Comparison of ENCODE assay signal across 13 cellular contexts in genomic region chr7:76037310-76037709, GRCh38. TPM values are rescaled to one million over a fixed set of nuclear protein-coding genes. Genes with fewer than 3 reads are reported as not detected.
DNase-seq lines count a peak whose midpoint lies in the region; ATAC-seq and TF ChIP-seq lines count a peak whose summit lies in the region.
"Had no signal": no experiment of that assay in that cellular context is flagged by ENCODE, and none has a peak within 500 bp of the region (broad histone marks: within the 10 kb centered on the region; RNA-seq: fewer than 3 reads in every experiment).

No MANE protein-coding gene starts in this region.

- H3K27ac ChIP-seq in gastroesophageal sphincter (no peak overlapping the region), gastrocnemius medialis (peak overlapping the region in 2 of 4 donors; percentile 46 to 65), vagina (no peak overlapping the region)
- H3K27ac ChIP-seq: stomach had no signal

- intact Hi-C loops in gastrocnemius medialis (cut with DNase I; ENCODE audit: low total_unique reads) (no loop called here), vagina (cut with DNase I) (no loop called here)

- CTCF ChIA-PET in T-cell (lab: Charles Lee) = interaction anchor here in 1 of 2 donors (0.6 kb wide), 2 partner anchors 95 to 1749 kb away, joined by 3 to 5 read pairs; no protein-coding TSS in a partner anchor

- peak; percentile 57 for DNase-seq in GM04503 (ENCODE audit: low read depth)
- peak; percentile 49 to 67 for DNase-seq in gastrocnemius medialis
- no peak for DNase-seq in superior temporal gyrus (ENCODE audit: extremely low spot score)
- no peak for DNase-seq in vagina (ENCODE audit: extremely low spot score in 2 of 2)
- no peak for DNase-seq in T-cell
- DNase-seq: activated CD4-positive, CD25-positive, alpha-beta regulatory T cell; NCI-H1048; NCI-H226; retina; stomach had no signal

- H3K4me1 Mint-ChIP-seq in T-cell = peaks cover 0 to 8% (median 7%) of the 10 kb centered on the region in 3 donors

- H3K4me1 ChIP-seq in gastroesophageal sphincter = peaks cover 0 to 9% (median 4%) of the 10 kb centered on the region in 3 donors
- peaks cover 7 to 8% of the 10 kb centered on the region in 2 donors for H3K4me1 ChIP-seq in gastrocnemius medialis
- H3K4me1 ChIP-seq in vagina = no peaks in the 10 kb centered on the region
- H3K4me1 ChIP-seq: stomach had no signal

- no CpG with 5 or more reads among the region's 5 CpGs for WGBS in gastroesophageal sphincter (ENCODE audit: low coverage in 1 of 2), 2 donors

- H3K27ac Mint-ChIP-seq in T-cell = no peak overlapping the region
- H3K27ac Mint-ChIP-seq: activated naive CD4-positive, alpha-beta T cell treated with anti-CD3 and anti-CD28 coated beads, Interleukin-2, amount 50 U/mL, for 72 hours had no signal

- H3K27me3 Mint-ChIP-seq in T-cell = no peaks in the 10 kb centered on the region

- no peak for TF ChIP-seq EP300 in gastroesophageal sphincter (IDR thresholded peaks at IDR 0.05)

- POLR2A ChIA-PET in T-cell (lab: Charles Lee) = no interaction called here

- ATAC-seq in SK-N-SH treated with all-trans-retinoic acid at 6 μM for 48 hours (peak; percentile 53; the same call in 2 of the 3 replicates), gastroesophageal sphincter (peak; percentile 81), gastrocnemius medialis (peak; percentile 89 to 90), T-cell (replicated peaks in 1 of 4) (no peak)
- ATAC-seq: activated naive CD4-positive, alpha-beta T cell treated with anti-CD3 and anti-CD28 coated beads, Interleukin-2, amount 50 U/mL, for 72 hours had no signal

- no peak overlapping the region for H3K4me3 ChIP-seq in gastroesophageal sphincter
- H3K4me3 ChIP-seq in gastrocnemius medialis = no peak overlapping the region
- no peak overlapping the region for H3K4me3 ChIP-seq in vagina
- H3K4me3 ChIP-seq: stomach had no signal

- H3K36me3 Mint-ChIP-seq in T-cell = peaks cover 5% of the 10 kb centered on the region
- H3K36me3 Mint-ChIP-seq: activated naive CD4-positive, alpha-beta T cell treated with anti-CD3 and anti-CD28 coated beads, Interleukin-2, amount 50 U/mL, for 72 hours had no signal

- H3K4me3 Mint-ChIP-seq in T-cell = no peak overlapping the region

- no peaks in the 10 kb centered on the region for H3K9me3 Mint-ChIP-seq in T-cell
- H3K9me3 Mint-ChIP-seq: activated naive CD4-positive, alpha-beta T cell treated with anti-CD3 and anti-CD28 coated beads, Interleukin-2, amount 50 U/mL, for 72 hours had no signal

- in situ Hi-C loops in gastrocnemius medialis (cut with MboI; ENCODE audit: low sequenced_read_pairs in 4 of 4) = loop anchor here in 3 of 4 donors (25.0 kb wide), 1 partner anchor 300 kb away; the partner anchor contains the start of gene HIP1 (in 3 of the 3)

- no peak for TF ChIP-seq CTCF in gastroesophageal sphincter (IDR thresholded peaks at IDR 0.05)
- TF ChIP-seq CTCF in gastrocnemius medialis (IDR thresholded peaks at IDR 0.05 in 4 of 5, conservative IDR thresholded peaks at IDR 0.05 in 1 of 5) = no peak
- no peak for TF ChIP-seq CTCF in vagina (IDR thresholded peaks at IDR 0.05)

- no peaks in the 10 kb centered on the region for H3K9me3 ChIP-seq in gastroesophageal sphincter
- H3K9me3 ChIP-seq in gastrocnemius medialis = no peaks in the 10 kb centered on the region
- no peaks in the 10 kb centered on the region for H3K9me3 ChIP-seq in vagina
- H3K9me3 ChIP-seq: stomach had no signal

- H3K36me3 ChIP-seq in gastroesophageal sphincter = peaks cover 0 to 13% of the 10 kb centered on the region in 2 donors
- no peaks in the 10 kb centered on the region for H3K36me3 ChIP-seq in gastrocnemius medialis
- no peaks in the 10 kb centered on the region for H3K36me3 ChIP-seq in vagina

- TF ChIP-seq POLR2A in gastroesophageal sphincter (IDR thresholded peaks at IDR 0.05) (no peak), gastrocnemius medialis (IDR thresholded peaks at IDR 0.05) (no peak), vagina (IDR thresholded peaks at IDR 0.05) (no peak)

- no peaks in the 10 kb centered on the region for H3K27me3 ChIP-seq in gastroesophageal sphincter
- no peaks in the 10 kb centered on the region for H3K27me3 ChIP-seq in gastrocnemius medialis
- H3K27me3 ChIP-seq in vagina = no peaks in the 10 kb centered on the region
- H3K27me3 ChIP-seq: stomach had no signal

TF ChIP-seq in SK-N-SH treated with all-trans-retinoic acid at 6 μM for 48 hours, 23 proteins besides CTCF, POLR2A, EP300 and RAD21:
- peak; percentile 70 for TF ChIP-seq ZFP3 (CRISPR knock-in tag; IDR thresholded peaks at IDR 0.05)
- TF ChIP-seq OSR1 (CRISPR knock-in tag; IDR thresholded peaks at IDR 0.05) = no peak
- TF ChIP-seq CSDC2 (CRISPR knock-in tag; IDR thresholded peaks at IDR 0.05) = no peak
- TF ChIP-seq PATZ1 (CRISPR knock-in tag; IDR thresholded peaks at IDR 0.05; ENCODE audit: borderline replicate concordance) = no peak
- TF ChIP-seq POU6F1 (CRISPR knock-in tag; IDR thresholded peaks at IDR 0.05; ENCODE audit: borderline replicate concordance, low read depth) = no peak
- TF ChIP-seq ARNTL (CRISPR knock-in tag; IDR thresholded peaks at IDR 0.05; ENCODE audit: borderline replicate concordance, low read depth) = no peak

RNA-seq across cellular contexts. Expression of gene STYXL1, which starts 10.5 kb away (rescaled TPM):
- total RNA-seq in gastroesophageal sphincter = 10 to 100 TPM in 2 of 4 donors, 1 to 10 TPM in 2; 8.7 to 18.1 (median 12.5) TPM
- 10 to 100 TPM; 10.0 to 31.5 (median 17.3) TPM for total RNA-seq in gastrocnemius medialis
- 27.3 TPM for total RNA-seq in vagina
- 10 to 100 TPM; 12.9 to 21.9 (median 18.9) TPM for total RNA-seq in T-cell

RNA-seq across cellular contexts. Expression of gene MDH2, which starts 10.6 kb away (rescaled TPM):
- total RNA-seq in gastroesophageal sphincter (100 to 1,000 TPM in 1 of 4 donors, 10 to 100 TPM in 3; 62.7 to 120 (median 71.0) TPM), gastrocnemius medialis (100 to 1,000 TPM; 236 to 344 (median 284) TPM), vagina (81.8 TPM), T-cell (100 to 1,000 TPM in 2 of 5 donors, 10 to 100 TPM in 3; 72.0 to 113 (median 93.6) TPM)

RNA-seq across cellular contexts. Expression of gene TMEM120A, which starts 42.9 kb away (rescaled TPM):
- 10 to 100 TPM in 3 of 4 donors, 1 to 10 TPM in 1; 6.2 to 32.4 (median 29.0) TPM for total RNA-seq in gastroesophageal sphincter
- 10 to 100 TPM; 21.3 to 56.7 (median 38.2) TPM for total RNA-seq in gastrocnemius medialis
- total RNA-seq in vagina = 45.9 TPM
- 10 to 100 TPM; 15.2 to 38.5 (median 34.4) TPM for total RNA-seq in T-cell

Comparison
In these comparisons a context has a peak if more than half of its experiments do, and no peak if none do; other contexts are left out.
1. DNase-seq: peak in GM04503 (single experiment) and gastrocnemius medialis (2 of 2); none in superior temporal gyrus (single experiment), vagina (0 of 2) and T-cell (0 of 34).
2. ATAC-seq: peak in SK-N-SH treated with all-trans-retinoic acid at 6 μM for 48 hours (single experiment), gastroesophageal sphincter (single experiment) and gastrocnemius medialis (2 of 2); none in T-cell (0 of 4).